Comparison of ENCODE assay signal across 2 cellular contexts in the genomic region with DNA sequence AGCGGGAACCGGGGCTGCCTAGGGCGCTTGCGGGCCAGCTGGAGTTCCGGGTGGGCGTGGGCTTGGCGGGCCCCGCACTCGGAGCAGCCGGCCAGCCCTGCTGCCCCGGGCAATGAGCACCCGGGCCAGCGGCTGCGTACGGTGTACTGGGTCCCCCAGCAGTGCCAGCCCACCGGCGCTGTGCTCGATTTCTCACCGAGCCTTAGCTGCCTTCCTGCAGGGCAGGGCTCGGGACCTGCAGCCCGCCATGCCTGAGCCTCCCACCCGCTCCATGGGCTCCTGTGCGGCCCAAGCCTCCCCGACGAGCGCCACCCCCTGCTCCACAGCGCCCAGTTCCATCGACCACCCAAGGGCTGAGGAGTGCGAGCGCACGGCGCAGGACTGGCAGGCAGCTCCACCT. TPM values are rescaled to one million over a fixed set of nuclear protein-coding genes. Genes with fewer than 3 reads are reported as not detected.
A peak's percentile ranks its signal among the peaks of the same experiment; 100 is the strongest.
DNase-seq lines count a peak whose midpoint lies in the region; TF ChIP-seq lines count a peak whose summit lies in the region.
"Not testable (repeated sequence)": the region's sequence is repeated elsewhere in the genome, so short reads cannot be mapped to it uniquely, and the experiment has no call there.

No MANE protein-coding gene starts in this region.

- H3K9me3 ChIP-seq in right atrium auricular region: not testable (repeated sequence)

- H3K36me3 ChIP-seq in right atrium auricular region: not testable (repeated sequence)

- H3K27me3 ChIP-seq in right atrium auricular region: not testable (repeated sequence)

- H3K4me3 ChIP-seq in right atrium auricular region: not testable (repeated sequence)

- peaks cover 0 to 16% of the 10 kb centered on the region in 2 donors for H3K4me1 ChIP-seq in right atrium auricular region

- H3K27ac ChIP-seq in right atrium auricular region: not testable (repeated sequence)

- DNase-seq in right atrium auricular region (ENCODE audit: low spot score) (peak; percentile 18), islet precursor cell (peak; percentile 18)

- not testable (repeated sequence) for TF ChIP-seq CTCF in right atrium auricular region (IDR thresholded peaks at IDR 0.05)

RNA-seq across cellular contexts. Expression of gene CDRT4, which starts 38.3 kb away (rescaled TPM):
- under 1 TPM in 1 of 2 donors, not detected in 1; 0.94 TPM for total RNA-seq in right atrium auricular region

RNA-seq across cellular contexts. Expression of gene TVP23C, which starts 57.6 kb away (rescaled TPM):
- total RNA-seq in right atrium auricular region: 1 to 10 TPM; 3.3 to 5.3 TPM
